Comparison of ENCODE assay signal across 25 cellular contexts in the genomic region with DNA sequence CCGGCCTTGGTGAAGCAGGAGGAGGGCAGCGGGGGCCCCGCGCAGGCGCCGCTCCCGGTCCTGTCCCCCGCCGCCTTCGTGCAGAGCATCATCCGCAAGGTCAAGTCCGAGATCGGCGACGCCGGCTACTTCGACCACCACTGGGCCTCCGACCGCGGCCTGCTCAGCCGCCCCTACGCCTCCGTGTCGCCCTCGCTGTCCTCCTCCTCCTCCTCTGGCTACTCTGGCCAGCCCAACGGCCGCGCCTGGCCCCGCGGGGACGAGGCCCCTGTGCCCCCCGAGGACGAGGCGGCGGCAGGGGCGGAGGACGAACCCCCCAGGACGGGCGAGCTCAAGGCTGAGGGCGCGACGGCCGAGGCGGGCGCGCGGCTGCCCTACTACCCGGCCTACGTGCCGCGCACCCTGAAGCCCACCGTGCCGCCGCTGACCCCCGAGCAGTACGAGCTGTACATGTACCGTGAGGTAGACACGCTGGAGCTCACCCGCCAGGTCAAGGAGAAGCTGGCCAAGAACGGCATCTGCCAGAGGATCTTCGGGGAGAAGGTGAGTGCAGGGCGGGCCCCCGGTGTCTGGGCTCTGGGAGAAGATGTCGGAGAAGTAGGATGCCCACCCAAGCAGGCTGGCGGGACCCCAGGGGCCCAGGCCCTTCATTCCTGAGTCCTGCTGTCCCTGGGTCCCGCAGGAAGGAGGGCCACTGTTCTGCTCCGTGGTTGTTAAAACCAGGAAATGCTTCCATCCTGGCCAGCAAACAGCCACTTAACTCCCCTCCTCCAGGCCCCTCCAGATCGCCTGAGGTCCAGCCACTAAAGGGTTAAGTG. TPM values are rescaled to one million over a fixed set of nuclear protein-coding genes. Genes with fewer than 3 reads are reported as not detected.
DNase-seq lines count a peak whose midpoint lies in the region; ATAC-seq, FAIRE-seq and TF ChIP-seq lines count a peak whose summit lies in the region.
"Had no signal": no experiment of that assay in that cellular context is flagged by ENCODE, and none has a peak within 500 bp of the region (broad histone marks: within the 10 kb centered on the region; RNA-seq: fewer than 3 reads in every experiment).

No MANE protein-coding gene starts in this region.

- H3K9me3 ChIP-seq in kidney (ENCODE audit: control insufficient read depth in 1 of 2, low read length in 2 of 2): no peaks in the 10 kb centered on the region
- no peaks in the 10 kb centered on the region for H3K9me3 ChIP-seq in osteoblast (ENCODE audit: low read depth, low read length)
- H3K9me3 ChIP-seq in upper lobe of right lung: no peaks in the 10 kb centered on the region
- H3K9me3 ChIP-seq: A549; BE2C; BLaER1 treated with 17β-estradiol and CSF1 and Interleukin-3, amounts not matched to agents 10 nM and 100 nM; HAP-1 had no signal

- no peaks in the 10 kb centered on the region for H3K9me3 Mint-ChIP-seq in activated naive CD8-positive, alpha-beta T cell treated with anti-CD3 and anti-CD28 coated beads for 36 hours
- H3K9me3 Mint-ChIP-seq: CD4-positive, alpha-beta T cell; CD8-positive, alpha-beta memory T cell; HFFc6 had no signal

- H3K27me3 ChIP-seq in H7 (ENCODE audit: control insufficient read depth, insufficient read depth, low read length) (no peaks in the 10 kb centered on the region), osteoblast (ENCODE audit: insufficient read depth, low read length) (peaks cover 8% of the 10 kb centered on the region), upper lobe of right lung (no peaks in the 10 kb centered on the region)
- H3K27me3 ChIP-seq: BE2C; BLaER1 treated with 17β-estradiol and CSF1 and Interleukin-3, amounts not matched to agents 10 nM and 100 nM had no signal

- no peak overlapping the region for H3K27ac ChIP-seq in kidney (ENCODE audit: low read depth in 2 of 2, low read length in 2 of 2)
- H3K27ac ChIP-seq in osteoblast (ENCODE audit: low read depth, low read length): no peak overlapping the region
- no peak overlapping the region for H3K27ac ChIP-seq in upper lobe of right lung
- H3K27ac ChIP-seq: A549; BLaER1 treated with 17β-estradiol and CSF1 and Interleukin-3, amounts not matched to agents 10 nM and 100 nM had no signal

- H3K27me3 Mint-ChIP-seq in activated naive CD8-positive, alpha-beta T cell treated with anti-CD3 and anti-CD28 coated beads for 36 hours: peaks cover 4% of the 10 kb centered on the region

- H3K4me3 ChIP-seq in H7 (ENCODE audit: insufficient read depth, low read depth, low read length) (no peak overlapping the region), kidney (ENCODE audit: low read length in 2 of 2) (no peak overlapping the region), osteoblast (ENCODE audit: insufficient read depth, low read length) (no peak overlapping the region), upper lobe of right lung (no peak overlapping the region)
- H3K4me3 ChIP-seq: A549; BLaER1 treated with 17β-estradiol and CSF1 and Interleukin-3, amounts not matched to agents 10 nM and 100 nM; GM12878; GM23338; HAP-1 had no signal

- H3K36me3 Mint-ChIP-seq in activated naive CD8-positive, alpha-beta T cell treated with anti-CD3 and anti-CD28 coated beads for 36 hours: no peaks in the 10 kb centered on the region
- H3K36me3 Mint-ChIP-seq: CD14-positive monocyte; CD8-positive, alpha-beta memory T cell had no signal

- no peaks in the 10 kb centered on the region for H3K4me1 Mint-ChIP-seq in activated naive CD8-positive, alpha-beta T cell treated with anti-CD3 and anti-CD28 coated beads for 36 hours
- H3K4me1 Mint-ChIP-seq: CD8-positive, alpha-beta memory T cell; GM23338 had no signal

- no peaks in the 10 kb centered on the region for H4K20me1 ChIP-seq in osteoblast (ENCODE audit: insufficient read depth, low read length)
- H4K20me1 ChIP-seq: BLaER1 treated with 17β-estradiol and CSF1 and Interleukin-3, amounts not matched to agents 10 nM and 100 nM had no signal

- no peak for TF ChIP-seq CTCF in kidney (IDR thresholded peaks at IDR 0.05; ENCODE audit: borderline replicate concordance, extremely low read depth, insufficient read depth)
- no peak for TF ChIP-seq CTCF in osteoblast (IDR thresholded peaks at IDR 0.05; ENCODE audit: extremely low read depth, low read depth, low read length)
- TF ChIP-seq CTCF in upper lobe of right lung (IDR thresholded peaks at IDR 0.05): no peak

- H3K36me3 ChIP-seq in H7 (replicated peaks; ENCODE audit: control insufficient read depth, insufficient read depth, low read length): no peaks in the 10 kb centered on the region
- H3K36me3 ChIP-seq in kidney (ENCODE audit: control insufficient read depth in 1 of 2, insufficient read depth in 2 of 2, low read length in 2 of 2): no peaks in the 10 kb centered on the region
- H3K36me3 ChIP-seq in osteoblast (ENCODE audit: insufficient read depth, low read length): no peaks in the 10 kb centered on the region
- no peaks in the 10 kb centered on the region for H3K36me3 ChIP-seq in upper lobe of right lung
- H3K36me3 ChIP-seq: BE2C; BLaER1 treated with 17β-estradiol and CSF1 and Interleukin-3, amounts not matched to agents 10 nM and 100 nM; HAP-1 had no signal

- no peak overlapping the region for H3K4me3 Mint-ChIP-seq in activated naive CD8-positive, alpha-beta T cell treated with anti-CD3 and anti-CD28 coated beads for 36 hours
- H3K4me3 Mint-ChIP-seq: CD14-positive monocyte; CD4-positive, alpha-beta T cell; CD8-positive, alpha-beta memory T cell; GM23338; HFFc6 had no signal

- H2AFZ ChIP-seq in osteoblast (ENCODE audit: low read length): no peak overlapping the region
- H2AFZ ChIP-seq: GM23338 had no signal

- H3K4me2 ChIP-seq in osteoblast (ENCODE audit: insufficient read depth, low read length): no peak overlapping the region
- H3K4me2 ChIP-seq: A549, GM23338 had no signal

- intact Hi-C loops in kidney (cut with DNase I) (no loop called here), upper lobe of right lung (cut with DNase I) (no loop called here)

- no peaks in the 10 kb centered on the region for H3K79me2 ChIP-seq in osteoblast (ENCODE audit: insufficient read depth, low read length)

- no peak overlapping the region for H3K27ac Mint-ChIP-seq in activated naive CD8-positive, alpha-beta T cell treated with anti-CD3 and anti-CD28 coated beads for 36 hours
- H3K27ac Mint-ChIP-seq: CD14-positive monocyte; CD4-positive, alpha-beta T cell; CD8-positive, alpha-beta memory T cell; GM23338; HFFc6 had no signal

- FAIRE-seq in kidney (lab: Jason Lieb, UNC): no peak
- FAIRE-seq: A549, D721Med, GM12878 had no signal

- H3K9ac ChIP-seq in kidney (ENCODE audit: low read length in 2 of 2): no peak overlapping the region
- H3K9ac ChIP-seq: BLaER1 treated with 17β-estradiol and CSF1 and Interleukin-3, amounts not matched to agents 10 nM and 100 nM had no signal

- ATAC-seq in upper lobe of right lung (peak; percentile 7), GM18519 (IDR thresholded peaks at IDR 0.05; ENCODE audit: low FRiP score, unreplicated experiment) (no peak)
- ATAC-seq: A549, GM12878, GM23338 had no signal

- no peaks in the 10 kb centered on the region for H3K4me1 ChIP-seq in kidney (ENCODE audit: control insufficient read depth in 1 of 2, insufficient read depth in 1 of 2, low read depth in 1 of 2, low read length in 2 of 2)
- no peaks in the 10 kb centered on the region for H3K4me1 ChIP-seq in osteoblast (ENCODE audit: insufficient read depth, low read length)
- H3K4me1 ChIP-seq in upper lobe of right lung: no peaks in the 10 kb centered on the region
- H3K4me1 ChIP-seq: A549, BE2C, HAP-1 had no signal

- DNase-seq in H7 (peak; percentile 59), kidney (peak; percentile 69), osteoblast (ENCODE audit: insufficient read length, low spot score, missing footprints) (peak; percentile 41), upper lobe of right lung (no peak), NCI-H82 treated with DMSO at 0.1 percent for 48 hours (lab: John Stamatoyannopoulos, UW; ENCODE audit: unreplicated experiment) (no peak)
- DNase-seq in activated naive CD8-positive, alpha-beta T cell treated with anti-CD3 and anti-CD28 coated beads for 36 hours: no peak
- DNase-seq: 8988T; ACHN; AML-193; BE2C; CD4-positive, alpha-beta T cell; CD8-positive, alpha-beta memory T cell; DMS 273 treated with DMSO at 0.1 percent for 48 hours; DMS79; EL; GDM1; HFFc6 had no signal

RNA-seq across cellular contexts. Expression of a gene that starts 48.5 kb away (rescaled TPM):
- 7.1 and 10.1 TPM in 2 replicates for total RNA-seq in H7 (2014; rRNA removed; shearing (Covaris generic))
- total RNA-seq in kidney (19.0 TPM), osteoblast (8.3 and 9.1 TPM in 2 replicates), upper lobe of right lung (25.3 TPM)
- 6.3 TPM for polyA plus RNA-seq in kidney (ENCODE audit: insufficient read depth, low read depth, low replicate concordance)
- total RNA-seq in activated naive CD8-positive, alpha-beta T cell treated with anti-CD3 and anti-CD28 coated beads for 36 hours: 1 to 10 TPM; 2.0 to 2.4 TPM

Comparison
In these comparisons a context has a peak if more than half of its experiments do, and no peak if none do; other contexts are left out.
1. DNase-seq: peak in H7 (single experiment), kidney (single experiment) and osteoblast (single experiment); none in upper lobe of right lung (single experiment), NCI-H82 treated with DMSO at 0.1 percent for 48 hours (single experiment) and activated naive CD8-positive, alpha-beta T cell treated with anti-CD3 and anti-CD28 coated beads for 36 hours (single experiment).